In genomic region chr1:154326546-154327465, GRCh38 we compare ENCODE assay signal across 8 cellular contexts.
DNase-seq lines count a peak whose midpoint lies in the region; ATAC-seq and TF ChIP-seq lines count a peak whose summit lies in the region.

No MANE protein-coding gene starts in this region.

- no peaks in the 10 kb centered on the region for H3K9me2 ChIP-seq in OCI-LY1 (ENCODE audit: low read depth, low read length)

- H3K4me2 ChIP-seq in OCI-LY1 (ENCODE audit: low read length), result peak overlapping the region; percentile 99; the same call in 1 of the 2 replicates

- H4K20me1 ChIP-seq in OCI-LY1 (ENCODE audit: insufficient read depth, low read length), result no peaks in the 10 kb centered on the region

- no peaks in the 10 kb centered on the region for H3F3A ChIP-seq in OCI-LY1 (ENCODE audit: insufficient read depth, low read length)

- H3K36me3 ChIP-seq in ES-I3 (ENCODE audit: insufficient read depth, low read length), result no peaks in the 10 kb centered on the region; the same call in 1 of the 2 replicates
- H3K36me3 ChIP-seq in OCI-LY1 (ENCODE audit: insufficient read depth, low read length), result no peaks in the 10 kb centered on the region
- H3K36me3 ChIP-seq in muscle layer of colon (ENCODE audit: insufficient read depth, low read length), result peaks cover 15% of the 10 kb centered on the region

- TF ChIP-seq CTCF in OCI-LY1 (IDR thresholded peaks at IDR 0.05; ENCODE audit: low read length), result no peak

- H3K4me1 ChIP-seq in ES-I3 (ENCODE audit: insufficient read depth, low read length), result peaks cover 26% of the 10 kb centered on the region
- H3K4me1 ChIP-seq in OCI-LY1 (ENCODE audit: insufficient read depth, low read length, severe bottlenecking), result peaks cover 24% of the 10 kb centered on the region
- peaks cover 31% of the 10 kb centered on the region for H3K4me1 ChIP-seq in muscle layer of colon (ENCODE audit: insufficient read depth, low read length)

- POLR2A ChIA-PET in HEK293T (lab: Yijun Ruan, JAX), result interaction anchor here (0.9 to 2.5 kb wide), 7 partner anchors 8 to 108 kb away, joined by 3 to 24 read pairs (median 5); partner anchors contain the start of genes HAX1 and UBAP2L

- H3K27ac ChIP-seq in OCI-LY1 (ENCODE audit: low read depth, low read length, poor library complexity, severe bottlenecking) (no peak overlapping the region), muscle layer of colon (ENCODE audit: low read depth, low read length) (peak overlapping the region; percentile 81)

- ATAC-seq in HG02588 (IDR thresholded peaks at IDR 0.05; ENCODE audit: unreplicated experiment), result no peak
- no peak for ATAC-seq in GM19035 (IDR thresholded peaks at IDR 0.05; ENCODE audit: unreplicated experiment)

- DNase-seq in dedifferentiated amniotic fluid mesenchymal stem cell (ENCODE audit: extremely low spot score), result peak; percentile 76
- DNase-seq in activated CD4-positive, CD25-positive, alpha-beta regulatory T cell (lab: John Stamatoyannopoulos, UW), result no peak
- no peak for DNase-seq in HEK293T (ENCODE audit: extremely low spot score)

- H3K9me3 ChIP-seq in ES-I3 (ENCODE audit: control insufficient read depth, insufficient read depth, low read length) (no peaks in the 10 kb centered on the region), OCI-LY1 (ENCODE audit: low read length) (no peaks in the 10 kb centered on the region), muscle layer of colon (ENCODE audit: low read length) (no peaks in the 10 kb centered on the region)

- H3K9ac ChIP-seq in ES-I3 (ENCODE audit: low read depth, low read length) (peak overlapping the region; percentile 53; the same call in 1 of the 2 replicates), OCI-LY1 (ENCODE audit: low read length) (no peak overlapping the region), muscle layer of colon (ENCODE audit: low read length) (peak overlapping the region; percentile 58)

- H3K79me2 ChIP-seq in OCI-LY1 (ENCODE audit: insufficient read depth, low read length), result no peaks in the 10 kb centered on the region

- no peak overlapping the region for H2AFZ ChIP-seq in OCI-LY1 (ENCODE audit: low read length)

- H3K27me3 ChIP-seq in OCI-LY1 (ENCODE audit: insufficient read depth, low read length) (0 out of 2 replicates have a peak, but pooled peaks cover 4% of the 10 kb centered on the region), muscle layer of colon (ENCODE audit: control insufficient read depth in 1 of 2, insufficient read depth in 2 of 2, low read length in 2 of 2) (no peaks in the 10 kb centered on the region)

- CTCF ChIA-PET in HEK293T (lab: Yijun Ruan, JAX), result interaction anchor here (0.6 to 4.2 kb wide), 8 partner anchors 9 to 220 kb away, joined by 3 to 65 read pairs (median 4); no protein-coding TSS in a partner anchor

- H3K4me3 ChIP-seq in OCI-LY1 (ENCODE audit: low read depth, low read length, poor library complexity, severe bottlenecking) (no peak overlapping the region), muscle layer of colon (ENCODE audit: low read depth in 1 of 2, low read length in 2 of 2) (peak overlapping the region in 1 of 2 donors; percentile 71)

TF ChIP-seq in HEK293T, 16 proteins besides CTCF, POLR2A, EP300 and RAD21:
- no peak for TF ChIP-seq TARDBP (IDR thresholded peaks at IDR 0.05)
- TF ChIP-seq, protein P1, sequence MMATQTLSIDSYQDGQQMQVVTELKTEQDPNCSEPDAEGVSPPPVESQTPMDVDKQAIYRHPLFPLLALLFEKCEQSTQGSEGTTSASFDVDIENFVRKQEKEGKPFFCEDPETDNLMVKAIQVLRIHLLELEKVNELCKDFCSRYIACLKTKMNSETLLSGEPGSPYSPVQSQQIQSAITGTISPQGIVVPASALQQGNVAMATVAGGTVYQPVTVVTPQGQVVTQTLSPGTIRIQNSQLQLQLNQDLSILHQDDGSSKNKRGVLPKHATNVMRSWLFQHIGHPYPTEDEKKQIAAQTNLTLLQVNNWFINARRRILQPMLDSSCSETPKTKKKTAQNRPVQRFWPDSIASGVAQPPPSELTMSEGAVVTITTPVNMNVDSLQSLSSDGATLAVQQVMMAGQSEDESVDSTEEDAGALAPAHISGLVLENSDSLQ (IDR thresholded peaks at IDR 0.05), result no peak
- TF ChIP-seq BHLHE40 (IDR thresholded peaks at IDR 0.05; ENCODE audit: borderline replicate concordance), result no peak
- TF ChIP-seq FOXK2 (IDR thresholded peaks at IDR 0.05), result no peak
- TF ChIP-seq HDGF (IDR thresholded peaks at IDR 0.05; ENCODE audit: borderline replicate concordance), result no peak
- no peak for TF ChIP-seq SP1 (IDR thresholded peaks at IDR 0.05)
